Comparison of ENCODE assay signal across 1 cellular context in genomic region chr10:72316748-72317435, GRCh38.
TF ChIP-seq lines count a peak whose summit lies in the region.

No MANE protein-coding gene starts in this region.

TF ChIP-seq in HepG2, 621 proteins besides CTCF, POLR2A, EP300 and RAD21 (continued from another document and continues in another):
- TF ChIP-seq ARID4A (CRISPR knock-in tag; IDR thresholded peaks at IDR 0.05; ENCODE audit: borderline replicate concordance) (peak; percentile 77), ZBTB7B (CRISPR knock-in tag; IDR thresholded peaks at IDR 0.05) (peak; percentile 70), POLR2AphosphoS2 (IDR thresholded peaks at IDR 0.05; ENCODE audit: low read depth, low read length) (no peak), PATZ1 (CRISPR knock-in tag; IDR thresholded peaks at IDR 0.05) (peak; percentile 83), ZNF30 (CRISPR knock-in tag; IDR thresholded peaks at IDR 0.05) (peak; percentile 91), MEIS2 (CRISPR knock-in tag; IDR thresholded peaks at IDR 0.05) (peak; percentile 91), ZNF431 (CRISPR knock-in tag; IDR thresholded peaks at IDR 0.05; ENCODE audit: borderline replicate concordance, low read depth) (peak; percentile 84), ZMYM4 (CRISPR knock-in tag; IDR thresholded peaks at IDR 0.05) (peak; percentile 65; the same call in 1 of the 2 replicates), NONO (IDR thresholded peaks at IDR 0.05) (no peak), NONO (CRISPR knock-in tag; conservative IDR thresholded peaks at IDR 0.05) (0 out of 2 replicates have a peak, but pooled peaks have one; percentile 50), PRMT3 (CRISPR knock-in tag; IDR thresholded peaks at IDR 0.05; ENCODE audit: borderline replicate concordance, low read depth) (peak; percentile 58; the same call in 1 of the 2 replicates), HNF1B (CRISPR knock-in tag; IDR thresholded peaks at IDR 0.05) (peak; percentile 49; the same call in 1 of the 2 replicates), ATF2 (CRISPR knock-in tag; IDR thresholded peaks at IDR 0.05) (no peak), IRF9 (CRISPR knock-in tag; IDR thresholded peaks at IDR 0.05; ENCODE audit: borderline replicate concordance) (peak; percentile 90), SALL2 (CRISPR knock-in tag; IDR thresholded peaks at IDR 0.05) (peak; percentile 74; the same call in 1 of the 2 replicates), ZNF253 (CRISPR knock-in tag; IDR thresholded peaks at IDR 0.05; ENCODE audit: borderline replicate concordance) (peak; percentile 68; the same call in 1 of the 2 replicates), ZXDC (CRISPR knock-in tag; IDR thresholded peaks at IDR 0.05) (peak; percentile 63; the same call in 1 of the 2 replicates), NKX3-1 (CRISPR knock-in tag; IDR thresholded peaks at IDR 0.05) (0 out of 2 replicates have a peak, but pooled peaks have one; percentile 62), SSRP1 (CRISPR knock-in tag; IDR thresholded peaks at IDR 0.05) (no peak), CREB3 (CRISPR knock-in tag; IDR thresholded peaks at IDR 0.05) (peak; percentile 57; the same call in 1 of the 2 replicates), ZKSCAN8 (CRISPR knock-in tag; IDR thresholded peaks at IDR 0.05; ENCODE audit: borderline replicate concordance) (peak; percentile 68; the same call in 1 of the 2 replicates), BATF2 (CRISPR knock-in tag; IDR thresholded peaks at IDR 0.05) (0 out of 2 replicates have a peak, but pooled peaks have one; percentile 23), JUN (CRISPR knock-in tag; IDR thresholded peaks at IDR 0.05) (no peak), ZMAT3 (CRISPR knock-in tag; conservative IDR thresholded peaks at IDR 0.05) (peak; percentile 74; the same call in 1 of the 2 replicates), MYC (CRISPR knock-in tag; IDR thresholded peaks at IDR 0.05; ENCODE audit: borderline replicate concordance) (peak; percentile 97), ATF3 (CRISPR knock-in tag; IDR thresholded peaks at IDR 0.05) (0 out of 2 replicates have a peak, but pooled peaks have one; percentile 34), ZBTB38 (CRISPR knock-in tag; IDR thresholded peaks at IDR 0.05) (peak; percentile 70), ISL2 (CRISPR knock-in tag; IDR thresholded peaks at IDR 0.05) (peak; percentile 49; the same call in 1 of the 2 replicates), ZFY (CRISPR knock-in tag; IDR thresholded peaks at IDR 0.05) (peak; percentile 92), SNAI1 (CRISPR knock-in tag; IDR thresholded peaks at IDR 0.05; ENCODE audit: borderline replicate concordance) (peak; percentile 66; the same call in 1 of the 2 replicates), ZSCAN29 (CRISPR knock-in tag; conservative IDR thresholded peaks at IDR 0.05) (no peak), ZBTB46 (CRISPR knock-in tag; IDR thresholded peaks at IDR 0.05; ENCODE audit: borderline replicate concordance) (0 out of 2 replicates have a peak, but pooled peaks have one; percentile 26), PRDM15 (CRISPR knock-in tag; IDR thresholded peaks at IDR 0.05) (0 out of 2 replicates have a peak, but pooled peaks have one; percentile 34), ZSCAN12 (CRISPR knock-in tag; IDR thresholded peaks at IDR 0.05) (peak; percentile 18; the same call in 1 of the 2 replicates)
